ENCODE assay signal across 2 cellular contexts in the genomic region with DNA sequence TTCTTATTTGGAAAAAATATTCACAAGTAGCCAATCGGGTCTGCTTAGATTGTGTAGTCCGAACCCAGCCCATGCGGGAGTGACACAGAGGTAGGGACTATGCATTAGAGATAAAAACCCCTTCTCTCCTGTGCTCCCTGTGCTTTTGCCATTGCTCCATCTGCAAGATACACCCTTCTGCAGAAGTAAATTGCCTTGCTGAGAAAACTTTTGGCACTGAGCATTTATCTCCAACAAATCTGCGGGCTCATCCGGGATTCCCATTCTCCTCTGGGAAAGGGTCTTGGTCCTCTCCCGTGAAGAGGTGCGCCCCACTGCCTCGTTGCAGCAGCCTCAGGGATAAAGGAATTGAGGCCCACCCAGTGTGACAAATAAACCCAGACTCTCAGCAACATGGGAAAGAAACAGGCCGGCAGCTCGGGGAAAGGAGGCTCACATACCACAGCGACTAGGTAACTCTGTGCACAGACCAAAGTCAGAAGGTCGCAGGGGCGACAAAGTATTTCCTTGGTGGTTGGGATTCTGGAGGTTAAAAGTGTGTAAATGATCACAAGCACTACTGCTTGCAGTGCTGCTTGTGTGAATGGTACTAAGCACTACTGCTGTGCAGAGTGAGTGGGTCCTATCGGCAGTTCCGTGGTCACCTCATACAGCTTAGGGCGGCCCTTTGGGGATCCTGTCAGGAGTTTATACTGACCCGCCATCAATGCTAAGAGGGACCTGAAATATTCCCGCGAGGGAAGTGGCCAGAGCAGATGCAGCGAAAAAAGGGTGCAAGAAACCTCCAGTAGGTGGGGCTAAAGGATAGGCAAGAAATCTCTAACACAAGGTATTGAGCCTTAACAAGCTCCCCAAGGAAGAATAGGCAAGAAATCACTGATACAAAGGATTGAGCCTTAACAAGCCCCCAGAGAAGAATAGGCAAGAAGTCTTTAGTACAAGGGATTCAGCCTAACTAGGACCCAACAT.
TF ChIP-seq lines count a peak whose summit lies in the region.

No MANE protein-coding gene starts in this region.

TF ChIP-seq in SK-N-SH, 30 proteins besides CTCF, POLR2A, EP300 and RAD21 (continued from another document):
- TF ChIP-seq MXI1 (IDR thresholded peaks at IDR 0.05; ENCODE audit: low read depth, low read length) = no peak

TF ChIP-seq in SK-N-SH treated with all-trans-retinoic acid at 6 μM for 48 hours, 23 proteins besides CTCF, POLR2A, EP300 and RAD21 (continued from another document):
- no peak for TF ChIP-seq ZC3H10 (CRISPR knock-in tag; IDR thresholded peaks at IDR 0.05)
- no peak for TF ChIP-seq CSDC2 (CRISPR knock-in tag; IDR thresholded peaks at IDR 0.05)
- TF ChIP-seq ZNF565 (CRISPR knock-in tag; conservative IDR thresholded peaks at IDR 0.05; ENCODE audit: low read depth) = no peak
- no peak for TF ChIP-seq OSR1 (CRISPR knock-in tag; IDR thresholded peaks at IDR 0.05)
- TF ChIP-seq PPARA (CRISPR knock-in tag; IDR thresholded peaks at IDR 0.05; ENCODE audit: borderline replicate concordance) = no peak
- TF ChIP-seq, protein P1, sequence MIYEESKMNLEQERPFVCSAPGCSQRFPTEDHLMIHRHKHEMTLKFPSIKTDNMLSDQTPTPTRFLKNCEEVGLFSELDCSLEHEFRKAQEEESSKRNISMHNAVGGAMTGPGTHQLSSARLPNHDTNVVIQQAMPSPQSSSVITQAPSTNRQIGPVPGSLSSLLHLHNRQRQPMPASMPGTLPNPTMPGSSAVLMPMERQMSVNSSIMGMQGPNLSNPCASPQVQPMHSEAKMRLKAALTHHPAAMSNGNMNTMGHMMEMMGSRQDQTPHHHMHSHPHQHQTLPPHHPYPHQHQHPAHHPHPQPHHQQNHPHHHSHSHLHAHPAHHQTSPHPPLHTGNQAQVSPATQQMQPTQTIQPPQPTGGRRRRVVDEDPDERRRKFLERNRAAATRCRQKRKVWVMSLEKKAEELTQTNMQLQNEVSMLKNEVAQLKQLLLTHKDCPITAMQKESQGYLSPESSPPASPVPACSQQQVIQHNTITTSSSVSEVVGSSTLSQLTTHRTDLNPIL (CRISPR knock-in tag; IDR thresholded peaks at IDR 0.05; ENCODE audit: low read depth) = no peak
- TF ChIP-seq, protein P2, sequence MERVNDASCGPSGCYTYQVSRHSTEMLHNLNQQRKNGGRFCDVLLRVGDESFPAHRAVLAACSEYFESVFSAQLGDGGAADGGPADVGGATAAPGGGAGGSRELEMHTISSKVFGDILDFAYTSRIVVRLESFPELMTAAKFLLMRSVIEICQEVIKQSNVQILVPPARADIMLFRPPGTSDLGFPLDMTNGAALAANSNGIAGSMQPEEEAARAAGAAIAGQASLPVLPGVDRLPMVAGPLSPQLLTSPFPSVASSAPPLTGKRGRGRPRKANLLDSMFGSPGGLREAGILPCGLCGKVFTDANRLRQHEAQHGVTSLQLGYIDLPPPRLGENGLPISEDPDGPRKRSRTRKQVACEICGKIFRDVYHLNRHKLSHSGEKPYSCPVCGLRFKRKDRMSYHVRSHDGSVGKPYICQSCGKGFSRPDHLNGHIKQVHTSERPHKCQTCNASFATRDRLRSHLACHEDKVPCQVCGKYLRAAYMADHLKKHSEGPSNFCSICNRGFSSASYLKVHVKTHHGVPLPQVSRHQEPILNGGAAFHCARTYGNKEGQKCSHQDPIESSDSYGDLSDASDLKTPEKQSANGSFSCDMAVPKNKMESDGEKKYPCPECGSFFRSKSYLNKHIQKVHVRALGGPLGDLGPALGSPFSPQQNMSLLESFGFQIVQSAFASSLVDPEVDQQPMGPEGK (CRISPR knock-in tag; IDR thresholded peaks at IDR 0.05; ENCODE audit: borderline replicate concordance) = no peak
- no peak for TF ChIP-seq POU6F1 (CRISPR knock-in tag; IDR thresholded peaks at IDR 0.05; ENCODE audit: borderline replicate concordance, low read depth)
- TF ChIP-seq, protein P3, sequence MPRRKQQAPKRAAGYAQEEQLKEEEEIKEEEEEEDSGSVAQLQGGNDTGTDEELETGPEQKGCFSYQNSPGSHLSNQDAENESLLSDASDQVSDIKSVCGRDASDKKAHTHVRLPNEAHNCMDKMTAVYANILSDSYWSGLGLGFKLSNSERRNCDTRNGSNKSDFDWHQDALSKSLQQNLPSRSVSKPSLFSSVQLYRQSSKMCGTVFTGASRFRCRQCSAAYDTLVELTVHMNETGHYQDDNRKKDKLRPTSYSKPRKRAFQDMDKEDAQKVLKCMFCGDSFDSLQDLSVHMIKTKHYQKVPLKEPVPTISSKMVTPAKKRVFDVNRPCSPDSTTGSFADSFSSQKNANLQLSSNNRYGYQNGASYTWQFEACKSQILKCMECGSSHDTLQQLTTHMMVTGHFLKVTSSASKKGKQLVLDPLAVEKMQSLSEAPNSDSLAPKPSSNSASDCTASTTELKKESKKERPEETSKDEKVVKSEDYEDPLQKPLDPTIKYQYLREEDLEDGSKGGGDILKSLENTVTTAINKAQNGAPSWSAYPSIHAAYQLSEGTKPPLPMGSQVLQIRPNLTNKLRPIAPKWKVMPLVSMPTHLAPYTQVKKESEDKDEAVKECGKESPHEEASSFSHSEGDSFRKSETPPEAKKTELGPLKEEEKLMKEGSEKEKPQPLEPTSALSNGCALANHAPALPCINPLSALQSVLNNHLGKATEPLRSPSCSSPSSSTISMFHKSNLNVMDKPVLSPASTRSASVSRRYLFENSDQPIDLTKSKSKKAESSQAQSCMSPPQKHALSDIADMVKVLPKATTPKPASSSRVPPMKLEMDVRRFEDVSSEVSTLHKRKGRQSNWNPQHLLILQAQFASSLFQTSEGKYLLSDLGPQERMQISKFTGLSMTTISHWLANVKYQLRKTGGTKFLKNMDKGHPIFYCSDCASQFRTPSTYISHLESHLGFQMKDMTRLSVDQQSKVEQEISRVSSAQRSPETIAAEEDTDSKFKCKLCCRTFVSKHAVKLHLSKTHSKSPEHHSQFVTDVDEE (CRISPR knock-in tag; IDR thresholded peaks at IDR 0.05) = no peak
- no peak for TF ChIP-seq ZFP3 (CRISPR knock-in tag; IDR thresholded peaks at IDR 0.05)
